ENCODE assay signal across 15 cellular contexts in genomic region chr3:107589454-107589853, GRCh38.
DNase-seq lines count a peak whose midpoint lies in the region; ATAC-seq, FAIRE-seq and TF ChIP-seq lines count a peak whose summit lies in the region.
"Had no signal": no experiment of that assay in that cellular context is flagged by ENCODE, and none has a peak within 500 bp of the region (broad histone marks: within the 10 kb centered on the region; RNA-seq: fewer than 3 reads in every experiment).

No MANE protein-coding gene starts in this region.

- no peak for TF ChIP-seq CTCF in spleen (IDR thresholded peaks at IDR 0.05 in 8 of 11, conservative IDR thresholded peaks at IDR 0.05 in 3 of 11)

- no peaks in the 10 kb centered on the region for H3K9me3 ChIP-seq in spleen
- H3K9me3 ChIP-seq: esophagus squamous epithelium, SJCRH30 had no signal

- H3K27ac ChIP-seq in spleen = no peak overlapping the region
- H3K27ac ChIP-seq: esophagus squamous epithelium, SJCRH30, WERI-Rb-1 had no signal

- no peak for DNase-seq in GM12892 (ENCODE audit: insufficient read length)
- no peak for DNase-seq in occipital lobe (lab: John Stamatoyannopoulos, UW)
- no peak for DNase-seq in spleen
- DNase-seq in NCI-H748 treated with DMSO at 0.1 percent for 48 hours (lab: John Stamatoyannopoulos, UW) = no peak
- DNase-seq in cerebellar nuclear complex (lab: John Stamatoyannopoulos, UW) = no peak
- DNase-seq: DMS79, esophagus squamous epithelium, HFFc6, mesenchymal stem cell, NCI-H1436 treated with DMSO at 0.1 percent for 48 hours, SJCRH30, WERI-Rb-1 had no signal

- ATAC-seq in GM18907 (IDR thresholded peaks at IDR 0.05; ENCODE audit: unreplicated experiment) (peak; percentile 94), HG02610 (IDR thresholded peaks at IDR 0.05; ENCODE audit: unreplicated experiment) (peak; percentile 84), HG03460 (IDR thresholded peaks at IDR 0.05; ENCODE audit: unreplicated experiment) (peak; percentile 89)

- intact Hi-C loops in spleen (cut with DNase I; ENCODE audit: low total_unique reads) = no loop called here

- WGBS in spleen, 5 donors = 18 to 26% (median 22%) methylated on average over 1 of the region's 1 CpG

- no peak overlapping the region for H3K4me3 ChIP-seq in spleen
- H3K4me3 ChIP-seq: esophagus squamous epithelium, SJCRH30 had no signal

- H3K36me3 ChIP-seq in spleen = peaks cover 0 to 7% (median 0%) of the 10 kb centered on the region in 6 donors
- H3K36me3 ChIP-seq: esophagus squamous epithelium, SJCRH30, WERI-Rb-1 had no signal

- H3K27me3 ChIP-seq in spleen (replicated peaks in 1 of 7) = no peaks in the 10 kb centered on the region
- H3K27me3 ChIP-seq: esophagus squamous epithelium, SJCRH30 had no signal

- peaks cover 0 to 33% (median 5%) of the 10 kb centered on the region in 6 donors for H3K4me1 ChIP-seq in spleen
- H3K4me1 ChIP-seq: esophagus squamous epithelium, SJCRH30 had no signal

- TF ChIP-seq POLR2A in GM12892 (IDR thresholded peaks at IDR 0.05; ENCODE audit: low read depth, low read length) (no peak), spleen (IDR thresholded peaks at IDR 0.05) (no peak)

- FAIRE-seq in GM12892 (lab: Jason Lieb, UNC) = peak; percentile 65
